ENCODE assay signal across 1 cellular context in the genomic region with DNA sequence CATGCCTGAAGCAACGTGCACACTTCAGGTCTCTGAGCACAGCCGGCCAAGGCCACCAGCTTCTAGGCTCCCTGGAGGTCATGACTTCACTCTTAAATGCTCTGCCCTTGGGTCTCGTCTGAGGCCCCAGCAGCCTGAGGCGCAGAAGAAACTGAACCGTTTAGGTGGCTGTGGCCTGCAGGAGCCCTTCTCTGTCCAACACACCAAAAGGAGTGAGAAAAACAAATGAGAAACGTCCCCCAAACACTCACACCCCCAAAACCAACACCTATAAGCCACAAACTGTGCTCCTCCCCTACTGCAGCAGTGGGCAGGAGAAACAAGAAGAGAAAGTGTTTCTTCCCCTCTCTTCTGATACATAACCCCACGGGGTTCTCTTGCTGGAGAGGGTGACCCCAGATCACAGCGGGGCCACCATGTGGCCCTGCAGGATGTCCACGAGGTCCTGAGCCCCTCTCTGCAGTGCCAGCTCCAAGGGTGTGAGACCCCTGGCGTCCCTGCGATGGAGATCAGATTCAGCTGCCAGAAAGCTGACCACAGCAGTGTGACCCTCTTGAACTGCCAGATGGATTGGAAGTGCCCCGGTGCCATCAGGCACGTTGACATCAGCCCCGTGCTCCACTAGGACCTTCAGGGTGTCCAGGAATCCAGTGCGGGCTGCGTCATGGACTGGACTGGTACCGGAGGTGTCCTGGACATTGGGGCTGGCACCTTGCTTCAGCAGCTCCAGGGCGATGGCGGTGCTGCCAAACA.
TF ChIP-seq lines count a peak whose summit lies in the region.

No MANE protein-coding gene starts in this region.

TF ChIP-seq in GM12891, 5 proteins besides CTCF, POLR2A, EP300 and RAD21:
- peak; percentile 37; the same call in 1 of the 2 replicates for TF ChIP-seq SPI1 (IDR thresholded peaks at IDR 0.05; ENCODE audit: low read depth, low read length)
- TF ChIP-seq TAF1 (IDR thresholded peaks at IDR 0.05; ENCODE audit: low read depth, low read length): no peak
